Comparison of ENCODE assay signal across 8 cellular contexts in the genomic region with DNA sequence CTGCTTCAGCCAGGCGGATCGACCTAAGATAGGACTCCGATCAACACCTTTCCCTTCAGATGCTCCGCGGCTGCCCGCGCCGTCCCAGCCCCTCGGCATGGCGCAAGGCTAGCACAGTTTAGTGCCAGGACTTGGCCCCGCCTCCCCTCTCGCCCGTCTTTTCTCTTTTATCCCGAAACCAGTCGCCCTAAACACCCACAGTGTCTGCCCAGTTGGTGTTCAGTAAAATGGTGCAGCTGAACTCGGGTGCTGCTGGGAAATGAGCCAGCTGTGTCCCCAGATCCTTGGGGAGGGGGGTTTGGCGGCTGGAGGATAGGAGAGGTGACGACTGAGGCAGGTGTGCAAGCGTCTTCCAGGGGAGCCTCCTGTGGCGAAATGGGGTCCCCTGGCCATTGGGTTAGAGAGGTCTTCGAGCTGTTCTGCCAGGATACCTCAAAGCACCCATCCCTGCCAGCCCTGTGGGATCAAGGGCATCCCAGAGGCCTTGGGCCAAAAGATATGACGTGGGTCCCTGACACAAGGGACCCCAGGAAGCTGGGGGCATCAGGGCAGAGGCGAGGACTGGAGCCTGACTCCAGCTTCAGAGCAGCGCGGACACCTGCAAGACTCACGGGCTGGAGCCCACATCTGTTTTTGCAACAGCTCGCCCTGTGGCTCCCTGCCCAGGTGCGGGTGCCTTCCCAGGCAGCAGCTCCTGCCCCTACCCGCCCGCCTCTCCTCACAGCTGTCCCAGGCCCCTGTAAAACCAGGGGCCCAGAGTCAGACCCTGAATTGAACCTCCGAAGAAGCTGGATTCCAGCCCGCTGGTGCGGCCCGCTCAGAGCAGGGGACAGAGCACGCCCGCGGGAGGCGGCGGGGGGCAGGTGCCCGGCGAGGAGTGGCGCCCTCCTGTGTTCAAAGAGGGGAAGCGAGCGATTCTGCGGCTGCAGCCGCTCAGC.
DNase-seq lines count a peak whose midpoint lies in the region; ATAC-seq and TF ChIP-seq lines count a peak whose summit lies in the region.

No MANE protein-coding gene starts in this region.

- peak; percentile 68 for ATAC-seq in HG02571 (IDR thresholded peaks at IDR 0.05; ENCODE audit: unreplicated experiment)
- peak; percentile 87 for ATAC-seq in memory B cell (ENCODE audit: low read depth)

- H3K27ac Mint-ChIP-seq in memory B cell, result peak overlapping the region; percentile 43

- H3K27me3 Mint-ChIP-seq in memory B cell, result peaks cover 24% of the 10 kb centered on the region

- peak; percentile 85 for DNase-seq in DMS53 (lab: John Stamatoyannopoulos, UW)
- peak; percentile 4 for DNase-seq in NCI-H2196 treated with DMSO at 0.1 percent for 48 hours (lab: John Stamatoyannopoulos, UW; ENCODE audit: unreplicated experiment)
- DNase-seq in activated CD4-positive, alpha-beta T cell treated with anti-CD3 and anti-CD28 coated beads, Interleukin-2, amount 50 U/mL, for 1 hour, result peak; percentile 67
- peak in 8 of 10 donors; percentile 21 to 66 (median 38) for DNase-seq in dorsolateral prefrontal cortex
- DNase-seq in memory B cell (ENCODE audit: low spot score in 2 of 2), result peak; percentile 68 to 82
- peak; percentile 31 for DNase-seq in stimulated activated CD8-positive, alpha-beta memory T cell treated with anti-CD3 and anti-CD28 coated beads, Interleukin-12 subunit alpha, Interleukin-12 subunit beta, amount 100 ng/mL, for 4 hours (ENCODE audit: low read depth)
- DNase-seq in kidney glomerular epithelial cell (lab: John Stamatoyannopoulos, UW), result no peak

- H3K4me3 ChIP-seq in dorsolateral prefrontal cortex, result peak overlapping the region; percentile 0 to 69 (median 51)

- peaks cover 7% of the 10 kb centered on the region for H3K4me1 Mint-ChIP-seq in memory B cell

- peak; percentile 45 to 90 (median 82) for TF ChIP-seq CTCF in dorsolateral prefrontal cortex (IDR thresholded peaks at IDR 0.05 in 54 of 56, conservative IDR thresholded peaks at IDR 0.05 in 2 of 56; ENCODE audit: low read depth in 1 of 56, partially characterized antibody in 56 of 56)

- peak overlapping the region in 1 of 59 donors; percentile 44 for H3K27ac ChIP-seq in dorsolateral prefrontal cortex

- H3K9me3 Mint-ChIP-seq in memory B cell, result no peaks in the 10 kb centered on the region

- peaks cover 0 to 40% (median 8%) of the 10 kb centered on the region in 45 donors for H3K27me3 ChIP-seq in dorsolateral prefrontal cortex

- intact Hi-C loops in dorsolateral prefrontal cortex (cut with DNase I), result loop anchor here in 1 of 2 donors (5.0 kb wide), 2 partner anchors 68 to 278 kb away; a partner anchor contains a TSS

- peak overlapping the region; percentile 66 for H3K4me3 Mint-ChIP-seq in memory B cell

- H3K36me3 Mint-ChIP-seq in memory B cell, result no peaks in the 10 kb centered on the region
